ENCODE assay signal across 1 cellular context in genomic region chr2:120887844-120888243, GRCh38.
TF ChIP-seq lines count a peak whose summit lies in the region.

No MANE protein-coding gene starts in this region.

TF ChIP-seq in H1, 55 proteins besides CTCF, POLR2A, EP300 and RAD21:
- TF ChIP-seq CBX5 (IDR thresholded peaks at IDR 0.05; ENCODE audit: low read depth, low read length): no peak
- TF ChIP-seq KDM1A (IDR thresholded peaks at IDR 0.05; ENCODE audit: borderline replicate concordance, low read length): no peak
- no peak for TF ChIP-seq HDAC6 (IDR thresholded peaks at IDR 0.05; ENCODE audit: low read depth, low read length)
- no peak for TF ChIP-seq USF2 (IDR thresholded peaks at IDR 0.05; ENCODE audit: low read length)
- no peak for TF ChIP-seq ATF3 (IDR thresholded peaks at IDR 0.05; ENCODE audit: insufficient read depth, low read depth, low read length)
- no peak for TF ChIP-seq RNF2 (IDR thresholded peaks at IDR 0.05; ENCODE audit: borderline replicate concordance, low read depth, low read length, missing control alignments, poor library complexity, severe bottlenecking)
- no peak for TF ChIP-seq RFX5 (IDR thresholded peaks at IDR 0.05; ENCODE audit: borderline replicate concordance, low read depth, low read length)
TF ChIP-seq in H1: peak in this region for 0.
